13 cellular contexts compared by ENCODE assay signal in the genomic region with DNA sequence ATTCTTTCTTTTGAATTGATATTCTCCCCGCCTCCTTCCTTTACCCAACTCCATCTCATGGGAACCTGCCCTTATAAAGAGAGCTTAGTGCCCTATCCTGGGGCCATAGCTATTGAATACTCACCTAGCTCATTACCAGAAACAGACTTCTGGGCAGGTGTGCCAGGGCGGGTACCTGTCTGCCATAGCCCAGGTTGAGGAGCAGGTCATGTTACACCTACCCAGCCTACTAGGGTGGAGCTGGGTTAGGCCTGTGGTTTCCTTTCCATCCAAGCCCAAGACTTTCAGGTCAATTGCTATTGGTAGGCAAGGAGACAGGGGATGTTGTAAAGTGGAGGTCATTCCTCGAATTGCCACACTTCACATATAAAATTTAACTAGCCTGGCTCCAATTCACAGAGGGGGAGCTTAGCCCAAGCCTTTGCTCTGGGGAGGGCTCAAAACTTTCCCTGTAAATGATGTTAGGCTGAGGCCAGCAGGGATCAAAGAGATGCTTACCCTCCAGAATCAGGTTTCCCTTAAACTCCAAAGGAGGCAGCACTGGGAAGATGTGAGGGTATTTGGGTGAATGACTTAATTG.
DNase-seq lines count a peak whose midpoint lies in the region; ATAC-seq and TF ChIP-seq lines count a peak whose summit lies in the region.
"Had no signal": no experiment of that assay in that cellular context is flagged by ENCODE, and none has a peak within 500 bp of the region (broad histone marks: within the 10 kb centered on the region; RNA-seq: fewer than 3 reads in every experiment).

No MANE protein-coding gene starts in this region.

- no peak overlapping the region for H3K27ac ChIP-seq in BLaER1 treated with 17β-estradiol and CSF1 and Interleukin-3, amounts not matched to agents 10 nM and 100 nM
- H3K27ac ChIP-seq in HCT116 (ENCODE audit: low read depth, low read length) (no peak overlapping the region), testis (no peak overlapping the region)
- H3K27ac ChIP-seq in naive thymus-derived CD4-positive, alpha-beta T cell (ENCODE audit: low read depth, low read length) = no peak overlapping the region

- peaks cover 0 to 2% (median 0%) of the 10 kb centered on the region in 11 donors for H3K9me3 Mint-ChIP-seq in naive thymus-derived CD4-positive, alpha-beta T cell
- H3K9me3 Mint-ChIP-seq: activated CD4-positive, alpha-beta T cell treated with anti-CD3 and anti-CD28 coated beads, Interleukin-2, amount 10 ng/mL, durations not matched to agents 7 days and 5 days; activated naive CD4-positive, alpha-beta T cell treated with anti-CD3 and anti-CD28 coated beads for 36 hours had no signal

- H3K79me2 ChIP-seq in HCT116 (ENCODE audit: insufficient read depth, low read length) = no peaks in the 10 kb centered on the region; the same call in 1 of the 2 replicates

- H3K9ac ChIP-seq in BLaER1 treated with 17β-estradiol and CSF1 and Interleukin-3, amounts not matched to agents 10 nM and 100 nM = 0 out of 22 replicates have a peak overlapping the region, but pooled peaks of 1 of the 11 experiments have one; percentile 79
- no peak overlapping the region for H3K9ac ChIP-seq in HCT116 (ENCODE audit: low read length)

- no peak overlapping the region for H2AFZ ChIP-seq in HCT116 (ENCODE audit: low read depth, low read length, poor library complexity, severe bottlenecking)

- ATAC-seq in HCT116 (no peak), GM21526 (IDR thresholded peaks at IDR 0.05; ENCODE audit: low FRiP score, unreplicated experiment) (no peak), GM21381 (IDR thresholded peaks at IDR 0.05; ENCODE audit: unreplicated experiment) (no peak)
- no peak for ATAC-seq in naive thymus-derived CD4-positive, alpha-beta T cell

- H3K4me3 ChIP-seq in BLaER1 treated with 17β-estradiol and CSF1 and Interleukin-3, amounts not matched to agents 10 nM and 100 nM = 0 out of 20 replicates have a peak overlapping the region, but pooled peaks of 1 of the 10 experiments have one; percentile 89
- no peak overlapping the region for H3K4me3 ChIP-seq in HCT116 (replicated peaks in 1 of 2; ENCODE audit: low read depth in 1 of 2, low read length in 2 of 2)
- H3K4me3 ChIP-seq in choroid plexus epithelial cell (ENCODE audit: low read depth, low read length) = peak overlapping the region; percentile 84
- no peak overlapping the region for H3K4me3 ChIP-seq in naive thymus-derived CD4-positive, alpha-beta T cell (ENCODE audit: low read length)
- no peak overlapping the region for H3K4me3 ChIP-seq in testis
- H3K4me3 ChIP-seq: MG63 had no signal

- BruUV-seq in HCT116 (replicated peaks; lab: Mats Ljungman, UMichigan) = no TSS peak

- H3K36me3 ChIP-seq in BLaER1 treated with 17β-estradiol and CSF1 and Interleukin-3, amounts not matched to agents 10 nM and 100 nM = peaks cover 3 to 59% (median 43%) of the 10 kb centered on the region in 11 experiments; a peak in 20 of 22 replicates
- no peaks in the 10 kb centered on the region for H3K36me3 ChIP-seq in HCT116 (ENCODE audit: control insufficient read depth in 1 of 2, insufficient read depth in 2 of 2, low read length in 2 of 2)
- H3K36me3 ChIP-seq in naive thymus-derived CD4-positive, alpha-beta T cell (ENCODE audit: control insufficient read depth in 2 of 3, insufficient read depth in 3 of 3, low read length in 3 of 3) = peaks cover 0 to 7% (median 0%) of the 10 kb centered on the region in 3 experiments
- H3K36me3 ChIP-seq in testis (ENCODE audit: low read depth, missing control alignments) = no peaks in the 10 kb centered on the region

- H3K4me3 Mint-ChIP-seq in naive thymus-derived CD4-positive, alpha-beta T cell = peak overlapping the region in 9 of 10 donors; percentile 1 to 97 (median 59)
- H3K4me3 Mint-ChIP-seq: activated CD4-positive, alpha-beta T cell treated with anti-CD3 and anti-CD28 coated beads, Interleukin-2, amount 10 ng/mL, durations not matched to agents 7 days and 5 days; activated naive CD4-positive, alpha-beta T cell treated with anti-CD3 and anti-CD28 coated beads for 36 hours had no signal

- no peaks in the 10 kb centered on the region for H3K9me2 ChIP-seq in HCT116 (ENCODE audit: insufficient read depth)

- H3K27me3 ChIP-seq in BLaER1 treated with 17β-estradiol and CSF1 and Interleukin-3, amounts not matched to agents 10 nM and 100 nM = no peaks in the 10 kb centered on the region
- H3K27me3 ChIP-seq in HCT116 (ENCODE audit: insufficient read depth, low read length) (no peaks in the 10 kb centered on the region), testis (no peaks in the 10 kb centered on the region)
- peaks cover 0 to 4% of the 10 kb centered on the region in 2 donors for H3K27me3 ChIP-seq in naive thymus-derived CD4-positive, alpha-beta T cell (ENCODE audit: control insufficient read depth in 2 of 2, insufficient read depth in 2 of 2, low read length in 2 of 2)
- H3K27me3 ChIP-seq: MG63 had no signal

- H3K4me2 ChIP-seq in BLaER1 treated with 17β-estradiol and CSF1 and Interleukin-3, amounts not matched to agents 10 nM and 100 nM = peak overlapping the region in 10 of 11 experiments; percentile 86 to 99 (median 96); a peak in 19 of 22 replicates
- peak overlapping the region; percentile 93 for H3K4me2 ChIP-seq in HCT116 (ENCODE audit: low read length)

- intact Hi-C loops in HCT116 (cut with micrococcal nuclease) = no loop called here
- intact Hi-C loops in naive thymus-derived CD4-positive, alpha-beta T cell (cut with micrococcal nuclease) = no loop called here
- intact Hi-C loops in testis (cut with DNase I; ENCODE audit: low total_unique reads) = no loop called here

- H4K20me1 ChIP-seq in BLaER1 treated with 17β-estradiol and CSF1 and Interleukin-3, amounts not matched to agents 10 nM and 100 nM = peaks cover 28 to 100% (median 86%) of the 10 kb centered on the region in 11 experiments; a peak in 20 of 22 replicates
- H4K20me1 ChIP-seq in HCT116 (ENCODE audit: insufficient read depth) = no peaks in the 10 kb centered on the region

- POLR2A ChIA-PET in HCT116 (lab: Charles Lee) = no interaction called here
- POLR2A ChIA-PET in naive thymus-derived CD4-positive, alpha-beta T cell (lab: Charles Lee) = no interaction called here

- CTCF ChIA-PET in HCT116 (lab: Charles Lee) = interaction anchor here (1.7 kb wide), 1 partner anchor 51 kb away, joined by 5 read pairs; no protein-coding TSS in a partner anchor
- CTCF ChIA-PET in naive thymus-derived CD4-positive, alpha-beta T cell (lab: Charles Lee) = interaction anchor here (0.6 to 1.0 kb wide), 2 partner anchors 10 to 23 kb away, joined by 3 to 4 read pairs; no protein-coding TSS in a partner anchor

- no peak for TF ChIP-seq POLR2A in HCT116 (IDR thresholded peaks at IDR 0.05; ENCODE audit: borderline replicate concordance, extremely low read depth, insufficient read depth, insufficient read length)
- no peak for TF ChIP-seq POLR2A in testis (IDR thresholded peaks at IDR 0.05)

- H3K36me3 Mint-ChIP-seq in naive thymus-derived CD4-positive, alpha-beta T cell = no peaks in the 10 kb centered on the region

- WGBS in testis, 2 donors = 91 to 94% methylated on average over 3 of the region's 3 CpGs

- DNase-seq in HCT116 (ENCODE audit: low read depth, low spot score) (no peak), choroid plexus epithelial cell (ENCODE audit: low read depth) (no peak), testis (no peak), NCI-H2227 treated with DMSO at 0.1 percent for 48 hours (lab: John Stamatoyannopoulos, UW) (no peak)
- DNase-seq in naive thymus-derived CD4-positive, alpha-beta T cell = no peak
- DNase-seq: activated CD4-positive, alpha-beta T cell treated with anti-CD3 and anti-CD28 coated beads, Interleukin-2, amount 10 ng/mL, durations not matched to agents 7 days and 5 days; activated naive CD4-positive, alpha-beta T cell treated with anti-CD3 and anti-CD28 coated beads for 36 hours; DMS53; NCI-H774 had no signal

- peaks cover 5 to 31% (median 16%) of the 10 kb centered on the region in 7 donors for H3K4me1 Mint-ChIP-seq in naive thymus-derived CD4-positive, alpha-beta T cell

- peak overlapping the region in 1 of 9 donors; percentile 6 for H3K27ac Mint-ChIP-seq in naive thymus-derived CD4-positive, alpha-beta T cell
- H3K27ac Mint-ChIP-seq: activated CD4-positive, alpha-beta T cell treated with anti-CD3 and anti-CD28 coated beads, Interleukin-2, amount 10 ng/mL, durations not matched to agents 7 days and 5 days; activated naive CD4-positive, alpha-beta T cell treated with anti-CD3 and anti-CD28 coated beads for 36 hours had no signal

- H3K4me1 ChIP-seq in BLaER1 treated with 17β-estradiol and CSF1 and Interleukin-3, amounts not matched to agents 10 nM and 100 nM = peaks cover 46 to 58% (median 53%) of the 10 kb centered on the region in 10 experiments
- H3K4me1 ChIP-seq in HCT116 (ENCODE audit: control insufficient read depth in 1 of 2, insufficient read depth in 2 of 2, low read length in 2 of 2) (peaks cover 19 to 44% of the 10 kb centered on the region in 2 experiments; a peak in 3 of 4 replicates), testis (peaks cover 11% of the 10 kb centered on the region)
- H3K4me1 ChIP-seq in naive thymus-derived CD4-positive, alpha-beta T cell (ENCODE audit: control insufficient read depth in 2 of 2, insufficient read depth in 2 of 2, low read length in 2 of 2) = no peaks in the 10 kb centered on the region

- TF ChIP-seq CTCF in HCT116 (IDR thresholded peaks at IDR 0.05 in 2 of 3, conservative IDR thresholded peaks at IDR 0.05 in 1 of 3; ENCODE audit: borderline replicate concordance in 1 of 3, insufficient read depth in 1 of 3, low read depth in 2 of 3, low read length in 2 of 3) (no peak), choroid plexus epithelial cell (conservative IDR thresholded peaks at IDR 0.05; ENCODE audit: low read depth, low read length) (no peak), testis (IDR thresholded peaks at IDR 0.05) (no peak)

- TF ChIP-seq RAD21 in HCT116 (IDR thresholded peaks at IDR 0.05; ENCODE audit: low read depth) = no peak

- H3K9me3 ChIP-seq in BLaER1 treated with 17β-estradiol and CSF1 and Interleukin-3, amounts not matched to agents 10 nM and 100 nM (replicated peaks in 1 of 11) = no peaks in the 10 kb centered on the region
- H3K9me3 ChIP-seq in HCT116 (ENCODE audit: control insufficient read depth in 1 of 2, insufficient read depth in 1 of 2, low read depth in 1 of 2, low read length in 2 of 2) (no peaks in the 10 kb centered on the region), testis (no peaks in the 10 kb centered on the region)
- no peaks in the 10 kb centered on the region for H3K9me3 ChIP-seq in naive thymus-derived CD4-positive, alpha-beta T cell (ENCODE audit: control insufficient read depth in 2 of 3, low read length in 3 of 3)
- H3K9me3 ChIP-seq: MG63 had no signal

- peaks cover 0 to 64% (median 0%) of the 10 kb centered on the region in 5 donors for H3K27me3 Mint-ChIP-seq in naive thymus-derived CD4-positive, alpha-beta T cell

- RAD21 ChIA-PET in HCT116 (lab: Charles Lee; ENCODE audit: low non-redundant PET in 1 of 2, low total read pairs in 2 of 2, uncharacterized antibody in 2 of 2, unreplicated experiment in 2 of 2) = no interaction called here

TF ChIP-seq in HCT116, 20 proteins besides CTCF, POLR2A, EP300 and RAD21 (continues in another document):
- TF ChIP-seq TCF7L2 (IDR thresholded peaks at IDR 0.05; ENCODE audit: borderline replicate concordance, extremely low read depth, insufficient read depth, insufficient read length) (no peak), CEBPB (IDR thresholded peaks at IDR 0.05; ENCODE audit: low read depth) (no peak), CBX3 (IDR thresholded peaks at IDR 0.05; ENCODE audit: low read depth) (no peak), EZH2phosphoT487 (IDR thresholded peaks at IDR 0.05; ENCODE audit: borderline replicate concordance) (no peak)
